Comparison of ENCODE assay signal across 7 cellular contexts in the genomic region with DNA sequence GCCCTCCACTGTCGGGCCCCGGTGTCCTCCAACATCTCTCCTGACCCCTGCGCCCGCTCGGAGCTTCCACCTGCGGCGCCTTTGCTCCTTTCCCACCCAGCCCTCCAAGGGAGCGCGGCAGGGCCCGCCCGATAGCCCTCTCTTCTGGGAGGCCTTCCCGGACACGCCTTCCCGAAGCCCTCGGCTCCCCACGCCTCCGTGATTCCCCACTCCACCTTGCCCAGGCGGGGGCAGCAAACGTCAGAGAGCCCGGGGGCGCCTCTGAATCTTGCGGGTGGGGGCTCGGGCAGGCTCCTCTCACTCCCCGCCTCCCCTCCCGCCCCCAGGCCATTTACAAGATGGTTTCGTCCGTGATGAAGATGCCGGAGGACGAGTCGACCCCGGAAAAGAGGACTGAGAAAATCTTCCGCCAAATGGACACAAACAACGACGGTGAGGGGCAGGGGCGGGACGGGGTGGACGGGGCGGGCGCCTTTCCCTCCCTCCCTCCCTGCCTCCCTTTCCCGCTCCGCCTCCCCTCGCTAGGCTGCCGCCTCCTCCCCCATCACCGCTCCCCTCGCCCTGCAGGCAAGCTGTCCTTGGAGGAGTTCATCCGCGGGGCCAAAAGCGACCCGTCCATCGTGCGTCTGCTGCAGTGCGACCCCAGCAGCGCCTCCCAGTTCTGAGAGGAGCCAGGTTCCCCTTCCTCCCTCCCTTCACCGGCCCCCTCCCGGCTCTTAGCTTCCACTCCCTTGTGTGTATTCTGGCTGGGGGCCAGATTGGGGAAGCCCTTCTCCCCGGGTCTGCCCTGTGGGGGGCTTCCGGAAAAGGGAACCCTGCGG. TPM values are rescaled to one million over a fixed set of nuclear protein-coding genes. Genes with fewer than 3 reads are reported as not detected.
DNase-seq lines count a peak whose midpoint lies in the region; ATAC-seq and TF ChIP-seq lines count a peak whose summit lies in the region.

No MANE protein-coding gene starts in this region.

- H3K4me3 ChIP-seq in GM06990 (replicated peaks; ENCODE audit: low read depth, low read length) (peak overlapping the region; percentile 35), lung (no peak overlapping the region), testis (peak overlapping the region; percentile 48 to 63)

- peak; percentile 32 for ATAC-seq in lung (ENCODE audit: insufficient read depth, low FRiP score)
- no peak for ATAC-seq in HG03039 (IDR thresholded peaks at IDR 0.05; ENCODE audit: unreplicated experiment)
- no peak for ATAC-seq in HG02870 (IDR thresholded peaks at IDR 0.05; ENCODE audit: unreplicated experiment)

- H3K4me3 Mint-ChIP-seq in dendritic cell treated with granulocyte-macrophage colony-stimulating factor and Interleukin-4, amounts not matched to agents 40 ng/mL and 50 ng/mL, for 4 days, result peak overlapping the region; percentile 68

- H3K27me3 ChIP-seq in GM06990 (replicated peaks; ENCODE audit: control insufficient read depth, insufficient read depth, low read length) (peaks cover 4% of the 10 kb centered on the region), lung (ENCODE audit: control insufficient read depth, insufficient read depth) (peaks cover 3% of the 10 kb centered on the region), testis (no peaks in the 10 kb centered on the region)

- DNase-seq in GM06990 (ENCODE audit: extremely low read depth, insufficient read length), result no peak
- peak; percentile 75 for DNase-seq in NCI-H774 (lab: John Stamatoyannopoulos, UW)
- no peak for DNase-seq in lung (ENCODE audit: low spot score)
- peak; percentile 54 for DNase-seq in testis

- WGBS in lung, 2 donors, result 3% methylated on average over 58 of the region's 58 CpGs
- 2% methylated on average over 19 to 58 of the region's 58 CpGs for WGBS in testis, 2 donors

- H3K9me3 Mint-ChIP-seq in dendritic cell treated with granulocyte-macrophage colony-stimulating factor and Interleukin-4, amounts not matched to agents 40 ng/mL and 50 ng/mL, for 4 days, result no peaks in the 10 kb centered on the region

- H3K27ac ChIP-seq in lung (ENCODE audit: low read depth in 1 of 2, low read length in 1 of 2) (no peak overlapping the region), testis (no peak overlapping the region)

- peaks cover 16% of the 10 kb centered on the region for H3K4me1 Mint-ChIP-seq in dendritic cell treated with granulocyte-macrophage colony-stimulating factor and Interleukin-4, amounts not matched to agents 40 ng/mL and 50 ng/mL, for 4 days (ENCODE audit: low read depth)

- H3K4me1 ChIP-seq in lung (ENCODE audit: control insufficient read depth in 2 of 2, insufficient read depth in 2 of 2, low read length in 2 of 2) (peaks cover 0 to 4% of the 10 kb centered on the region in 2 donors), testis (peaks cover 7% of the 10 kb centered on the region)

- intact Hi-C loops in dendritic cell treated with granulocyte-macrophage colony-stimulating factor and Interleukin-4, amounts not matched to agents 40 ng/mL and 50 ng/mL, for 4 days (cut with micrococcal nuclease), result no loop called here
- intact Hi-C loops in testis (cut with DNase I; ENCODE audit: low total_unique reads), result no loop called here

- TF ChIP-seq CTCF in GM06990 (IDR thresholded peaks at IDR 0.05; ENCODE audit: insufficient read depth, low read length, poor library complexity, severe bottlenecking) (peak; percentile 25), lung (IDR thresholded peaks at IDR 0.05; ENCODE audit: control extremely low read depth, extremely low read depth) (no peak), testis (IDR thresholded peaks at IDR 0.05) (peak in 1 of 3 experiments; percentile 1)

- no peak overlapping the region for H3K27ac Mint-ChIP-seq in dendritic cell treated with granulocyte-macrophage colony-stimulating factor and Interleukin-4, amounts not matched to agents 40 ng/mL and 50 ng/mL, for 4 days

- no peaks in the 10 kb centered on the region for H3K36me3 Mint-ChIP-seq in dendritic cell treated with granulocyte-macrophage colony-stimulating factor and Interleukin-4, amounts not matched to agents 40 ng/mL and 50 ng/mL, for 4 days (ENCODE audit: low read depth)

- TF ChIP-seq POLR2A in testis (IDR thresholded peaks at IDR 0.05), result no peak

- H3K36me3 ChIP-seq in GM06990 (ENCODE audit: control insufficient read depth, insufficient read depth, low read length), result no peaks in the 10 kb centered on the region
- no peaks in the 10 kb centered on the region for H3K36me3 ChIP-seq in lung (ENCODE audit: control insufficient read depth in 2 of 2, insufficient read depth in 2 of 2, low read length in 2 of 2)
- no peaks in the 10 kb centered on the region for H3K36me3 ChIP-seq in testis (ENCODE audit: low read depth, missing control alignments)

- peaks cover 92% of the 10 kb centered on the region for H3K27me3 Mint-ChIP-seq in dendritic cell treated with granulocyte-macrophage colony-stimulating factor and Interleukin-4, amounts not matched to agents 40 ng/mL and 50 ng/mL, for 4 days

- H3K9me3 ChIP-seq in lung (ENCODE audit: control insufficient read depth in 2 of 2, insufficient read depth in 1 of 2, low read length in 1 of 2), result peaks cover 0 to 6% of the 10 kb centered on the region in 2 donors
- no peaks in the 10 kb centered on the region for H3K9me3 ChIP-seq in testis

RNA-seq across cellular contexts. Expression of a gene that starts 7.1 kb away (rescaled TPM):
- total RNA-seq in lung, result 1 to 10 TPM in 1 of 2 donors, under 1 TPM in 1; 0.40 to 1.3 TPM
- polyA plus RNA-seq in lung, result under 1 TPM in 1 of 2 donors, not detected in 1; 0.19 TPM
- total RNA-seq in testis, result 1 to 10 TPM; 1.7 to 6.1 TPM
- polyA plus RNA-seq in testis (ENCODE audit: insufficient read depth, low read depth, low replicate concordance), result 8.8 TPM

RNA-seq across cellular contexts. Expression of a gene that starts 7.8 kb away (rescaled TPM):
- 10 to 100 TPM; 22.4 to 44.5 TPM for total RNA-seq in lung
- 10 to 100 TPM; 41.7 to 56.6 TPM for polyA plus RNA-seq in lung
- total RNA-seq in testis, result 10 to 100 TPM; 18.7 to 24.0 TPM
- polyA plus RNA-seq in testis (ENCODE audit: insufficient read depth, low read depth, low replicate concordance), result 23.0 TPM

RNA-seq across cellular contexts. Expression of a gene that starts 22.7 kb away (rescaled TPM):
- total RNA-seq in lung (1 to 10 TPM in 1 of 2 donors, under 1 TPM in 1; 0.18 to 5.3 TPM), testis (10 to 100 TPM in 1 of 2 donors, 1 to 10 TPM in 1; 9.4 to 16.3 TPM)
- polyA plus RNA-seq in lung (under 1 TPM; 0.10 to 0.31 TPM), testis (ENCODE audit: insufficient read depth, low read depth, low replicate concordance) (11.3 TPM)

Comparison
In these comparisons a context has a peak if more than half of its experiments do, and no peak if none do; other contexts are left out.
1. DNase-seq: peak in NCI-H774 (single experiment) and testis (single experiment); none in GM06990 (single experiment) and lung (single experiment).